17 cellular contexts compared by ENCODE assay signal in genomic region chr12:113934060-113934829, GRCh38.
"Had no signal": no experiment of that assay in that cellular context is flagged by ENCODE, and none has a peak within 500 bp of the region (broad histone marks: within the 10 kb centered on the region; RNA-seq: fewer than 3 reads in every experiment).

No MANE protein-coding gene starts in this region.

- H3K4me3 ChIP-seq: body of pancreas, gastroesophageal sphincter, heart right ventricle, thoracic aorta, upper lobe of right lung had no signal

- H3K4me3 Mint-ChIP-seq: activated naive CD8-positive, alpha-beta T cell; effector memory CD8-positive, alpha-beta T cell had no signal

- H3K27ac ChIP-seq: body of pancreas, heart right ventricle, thoracic aorta, upper lobe of right lung had no signal

- ATAC-seq: body of pancreas; effector memory CD8-positive, alpha-beta T cell; SK-N-SH treated with all-trans-retinoic acid at 6 μM for 48 hours; upper lobe of right lung had no signal

- H3K9me3 ChIP-seq: body of pancreas, gastroesophageal sphincter, heart right ventricle, thoracic aorta, upper lobe of right lung had no signal

- H3K27me3 ChIP-seq: body of pancreas, gastroesophageal sphincter, heart right ventricle, upper lobe of right lung had no signal

- H3K4me1 ChIP-seq: body of pancreas, upper lobe of right lung had no signal

- H3K9me3 Mint-ChIP-seq: effector memory CD8-positive, alpha-beta T cell had no signal

- DNase-seq: activated CD4-positive, alpha-beta T cell treated with anti-CD3 and anti-CD28 coated beads for 1 hour; activated CD4-positive, alpha-beta T cell treated with anti-CD3 and anti-CD28 coated beads, Interleukin-2, amount 50 U/mL, for 48 hours; activated effector memory CD4-positive, alpha-beta T cell treated with anti-CD3 and anti-CD28 coated beads, Interleukin-2, amount 50 U/mL, for 16 hours; amniotic stem cell; body of pancreas; central memory CD4-positive, alpha-beta T cell; cortex of kidney; effector memory CD8-positive, alpha-beta T cell; stimulated activated CD4-positive, alpha-beta T cell treated with anti-CD3 and anti-CD28 coated beads, Interleukin-15, amount 100 ng/mL, for 24 hours; stimulated activated CD4-positive, alpha-beta T cell treated with anti-CD3 and anti-CD28 coated beads, Interleukin-4, amount 100 ng/mL, for 24 hours; stimulated activated naive CD4-positive, alpha-beta T cell treated with Interleukin-2 at 50 U/mL for 16 hours; upper lobe of right lung had no signal

- H3K27me3 Mint-ChIP-seq: activated naive CD8-positive, alpha-beta T cell; effector memory CD8-positive, alpha-beta T cell had no signal

- H3K27ac Mint-ChIP-seq: activated naive CD8-positive, alpha-beta T cell; effector memory CD8-positive, alpha-beta T cell had no signal
